Comparison of ENCODE assay signal across 1 cellular context in the genomic region with DNA sequence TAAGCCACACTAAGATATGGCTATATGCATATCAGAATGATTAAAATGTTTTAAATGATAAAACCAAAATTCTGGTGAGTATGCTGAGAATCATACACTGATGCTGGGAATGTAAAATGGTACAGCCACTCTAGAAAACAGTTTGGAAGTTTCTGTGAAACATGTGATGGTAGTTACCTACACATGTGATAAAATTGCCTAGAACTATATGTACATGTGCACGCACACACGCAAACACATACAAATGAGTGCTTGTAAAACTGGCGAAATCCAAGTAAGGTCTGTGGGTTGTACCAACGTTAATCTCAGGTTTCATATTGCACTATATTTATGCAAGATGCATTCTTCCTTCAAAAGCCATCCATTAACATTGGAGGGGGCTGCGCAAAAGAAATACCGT.
TF ChIP-seq lines count a peak whose summit lies in the region.

No MANE protein-coding gene starts in this region.

TF ChIP-seq in HepG2, 621 proteins besides CTCF, POLR2A, EP300 and RAD21 (continued from another document):
- TF ChIP-seq, protein P1, sequence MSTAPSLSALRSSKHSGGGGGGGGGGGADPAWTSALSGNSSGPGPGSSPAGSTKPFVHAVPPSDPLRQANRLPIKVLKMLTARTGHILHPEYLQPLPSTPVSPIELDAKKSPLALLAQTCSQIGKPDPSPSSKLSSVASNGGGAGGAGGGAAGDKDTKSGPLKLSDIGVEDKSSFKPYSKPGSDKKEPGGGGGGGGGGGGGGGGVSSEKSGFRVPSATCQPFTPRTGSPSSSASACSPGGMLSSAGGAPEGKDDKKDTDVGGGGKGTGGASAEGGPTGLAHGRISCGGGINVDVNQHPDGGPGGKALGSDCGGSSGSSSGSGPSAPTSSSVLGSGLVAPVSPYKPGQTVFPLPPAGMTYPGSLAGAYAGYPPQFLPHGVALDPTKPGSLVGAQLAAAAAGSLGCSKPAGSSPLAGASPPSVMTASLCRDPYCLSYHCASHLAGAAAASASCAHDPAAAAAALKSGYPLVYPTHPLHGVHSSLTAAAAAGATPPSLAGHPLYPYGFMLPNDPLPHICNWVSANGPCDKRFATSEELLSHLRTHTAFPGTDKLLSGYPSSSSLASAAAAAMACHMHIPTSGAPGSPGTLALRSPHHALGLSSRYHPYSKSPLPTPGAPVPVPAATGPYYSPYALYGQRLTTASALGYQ (CRISPR knock-in tag; IDR thresholded peaks at IDR 0.05) = no peak
- no peak for TF ChIP-seq RNF2 (conservative IDR thresholded peaks at IDR 0.05; ENCODE audit: low read depth)
- no peak for TF ChIP-seq KDM6A (CRISPR knock-in tag; IDR thresholded peaks at IDR 0.05; ENCODE audit: low read depth)
- TF ChIP-seq HDAC6 (IDR thresholded peaks at IDR 0.05; ENCODE audit: low read depth, low read length) = no peak
- no peak for TF ChIP-seq MED8 (CRISPR knock-in tag; IDR thresholded peaks at IDR 0.05; ENCODE audit: insufficient replicate concordance)
- TF ChIP-seq, protein P2, sequence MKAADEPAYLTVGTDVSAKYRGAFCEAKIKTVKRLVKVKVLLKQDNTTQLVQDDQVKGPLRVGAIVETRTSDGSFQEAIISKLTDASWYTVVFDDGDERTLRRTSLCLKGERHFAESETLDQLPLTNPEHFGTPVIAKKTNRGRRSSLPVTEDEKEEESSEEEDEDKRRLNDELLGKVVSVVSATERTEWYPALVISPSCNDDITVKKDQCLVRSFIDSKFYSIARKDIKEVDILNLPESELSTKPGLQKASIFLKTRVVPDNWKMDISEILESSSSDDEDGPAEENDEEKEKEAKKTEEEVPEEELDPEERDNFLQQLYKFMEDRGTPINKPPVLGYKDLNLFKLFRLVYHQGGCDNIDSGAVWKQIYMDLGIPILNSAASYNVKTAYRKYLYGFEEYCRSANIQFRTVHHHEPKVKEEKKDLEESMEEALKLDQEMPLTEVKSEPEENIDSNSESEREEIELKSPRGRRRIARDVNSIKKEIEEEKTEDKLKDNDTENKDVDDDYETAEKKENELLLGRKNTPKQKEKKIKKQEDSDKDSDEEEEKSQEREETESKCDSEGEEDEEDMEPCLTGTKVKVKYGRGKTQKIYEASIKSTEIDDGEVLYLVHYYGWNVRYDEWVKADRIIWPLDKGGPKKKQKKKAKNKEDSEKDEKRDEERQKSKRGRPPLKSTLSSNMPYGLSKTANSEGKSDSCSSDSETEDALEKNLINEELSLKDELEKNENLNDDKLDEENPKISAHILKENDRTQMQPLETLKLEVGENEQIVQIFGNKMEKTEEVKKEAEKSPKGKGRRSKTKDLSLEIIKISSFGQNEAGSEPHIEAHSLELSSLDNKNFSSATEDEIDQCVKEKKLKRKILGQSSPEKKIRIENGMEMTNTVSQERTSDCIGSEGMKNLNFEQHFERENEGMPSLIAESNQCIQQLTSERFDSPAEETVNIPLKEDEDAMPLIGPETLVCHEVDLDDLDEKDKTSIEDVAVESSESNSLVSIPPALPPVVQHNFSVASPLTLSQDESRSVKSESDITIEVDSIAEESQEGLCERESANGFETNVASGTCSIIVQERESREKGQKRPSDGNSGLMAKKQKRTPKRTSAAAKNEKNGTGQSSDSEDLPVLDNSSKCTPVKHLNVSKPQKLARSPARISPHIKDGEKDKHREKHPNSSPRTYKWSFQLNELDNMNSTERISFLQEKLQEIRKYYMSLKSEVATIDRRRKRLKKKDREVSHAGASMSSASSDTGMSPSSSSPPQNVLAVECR (CRISPR knock-in tag; IDR thresholded peaks at IDR 0.05; ENCODE audit: borderline replicate concordance) = no peak
